In genomic region chr3:9402410-9403228, GRCh38 we compare ENCODE assay signal across 8 cellular contexts. TPM values are rescaled to one million over a fixed set of nuclear protein-coding genes. Genes with fewer than 3 reads are reported as not detected.
A peak's percentile ranks its signal among the peaks of the same experiment; 100 is the strongest.
DNase-seq lines count a peak whose midpoint lies in the region; ATAC-seq and TF ChIP-seq lines count a peak whose summit lies in the region.

No MANE protein-coding gene starts in this region.

- intact Hi-C loops in activated CD4-positive, alpha-beta T cell treated with anti-CD3 and anti-CD28 coated beads for 36 hours (cut with DNase I, micrococcal nuclease): no loop called here

- H3K27ac ChIP-seq in trophoblast cell (ENCODE audit: low read depth, low read length) (peak overlapping the region; percentile 37), RWPE1 (no peak overlapping the region)

- H3K27me3 ChIP-seq in trophoblast cell (ENCODE audit: insufficient read depth, low read length): no peaks in the 10 kb centered on the region

- CTCF ChIA-PET in activated CD4-positive, alpha-beta T cell treated with anti-CD3 and anti-CD28 coated beads for 36 hours (lab: Charles Lee): interaction anchor here (0.6 to 1.3 kb wide), 6 partner anchors 11 to 214 kb away, joined by 3 to 5 read pairs (median 3); no protein-coding TSS in a partner anchor
- CTCF ChIA-PET in RWPE1 (lab: Yijun Ruan, JAX): no interaction called here

- no peak overlapping the region for H4K12ac ChIP-seq in trophoblast cell (ENCODE audit: low read depth, low read length)

- no peak overlapping the region for H2AK5ac ChIP-seq in trophoblast cell (ENCODE audit: low read length)

- H3K4me1 ChIP-seq in trophoblast cell (ENCODE audit: control insufficient read depth in 1 of 2, insufficient read depth in 2 of 2, low read length in 2 of 2): peaks cover 0 to 6% of the 10 kb centered on the region in 2 experiments

- H3K9me3 Mint-ChIP-seq in activated CD4-positive, alpha-beta T cell treated with anti-CD3 and anti-CD28 coated beads for 36 hours (ENCODE audit: low read depth): no peaks in the 10 kb centered on the region

- no CpG with 5 or more reads among the region's 3 CpGs for WGBS in trophoblast cell (ENCODE audit: extremely low coverage, insufficient coverage, insufficient read length)

- H3K4me1 Mint-ChIP-seq in activated CD4-positive, alpha-beta T cell treated with anti-CD3 and anti-CD28 coated beads for 36 hours: peaks cover 66% of the 10 kb centered on the region

- H2BK5ac ChIP-seq in trophoblast cell (ENCODE audit: low read depth, low read length, poor library complexity): no peak overlapping the region

- no peak overlapping the region for H4K8ac ChIP-seq in trophoblast cell (ENCODE audit: low read depth, low read length)

- H4K91ac ChIP-seq in trophoblast cell (ENCODE audit: low read depth, low read length): no peak overlapping the region

- H3K23ac ChIP-seq in trophoblast cell (ENCODE audit: low read length): no peak overlapping the region

- H2BK12ac ChIP-seq in trophoblast cell (ENCODE audit: low read length): no peak overlapping the region

- no peak overlapping the region for H2AFZ ChIP-seq in trophoblast cell (ENCODE audit: insufficient read depth, low read length, poor library complexity)

- POLR2A ChIA-PET in activated CD4-positive, alpha-beta T cell treated with anti-CD3 and anti-CD28 coated beads for 36 hours (lab: Charles Lee): interaction anchor here (0.5 to 0.8 kb wide), 2 partner anchors 11 to 71 kb away, joined by 3 read pairs; no protein-coding TSS in a partner anchor
- POLR2A ChIA-PET in RWPE1 (lab: Yijun Ruan, JAX; ENCODE audit: low non-redundant PET): interaction anchor here (0.7 kb wide), 1 partner anchor 18 kb away, joined by 3 read pairs; no protein-coding TSS in a partner anchor

- no peaks in the 10 kb centered on the region for H3K9me3 ChIP-seq in trophoblast cell (ENCODE audit: insufficient read depth, low read depth, low read length)

- H2BK120ac ChIP-seq in trophoblast cell (ENCODE audit: insufficient read depth, low read length, poor library complexity): no peak overlapping the region

- H3K4ac ChIP-seq in trophoblast cell (ENCODE audit: low read depth, low read length): peak overlapping the region; percentile 86

- H3K14ac ChIP-seq in trophoblast cell (ENCODE audit: low read length): no peak overlapping the region

- no peak overlapping the region for H3K18ac ChIP-seq in trophoblast cell (ENCODE audit: low read length)

- no peaks in the 10 kb centered on the region for H3K36me3 ChIP-seq in trophoblast cell (ENCODE audit: control insufficient read depth in 1 of 2, insufficient read depth in 2 of 2, low read length in 2 of 2)

- H3K27ac Mint-ChIP-seq in activated CD4-positive, alpha-beta T cell treated with anti-CD3 and anti-CD28 coated beads for 36 hours: peak overlapping the region; percentile 62

- H3K4me3 ChIP-seq in fibroblast of villous mesenchyme (ENCODE audit: low read depth, low read length) (peak overlapping the region; percentile 40), trophoblast cell (ENCODE audit: low read depth, low read length) (no peak overlapping the region)

- peaks cover 25% of the 10 kb centered on the region for H3K79me2 ChIP-seq in trophoblast cell (ENCODE audit: control insufficient read depth, insufficient read depth, low read length, poor library complexity)

- TF ChIP-seq CTCF in fibroblast of villous mesenchyme (IDR thresholded peaks at IDR 0.05; ENCODE audit: insufficient read depth, low read depth, low read length): no peak
- TF ChIP-seq CTCF in RWPE1 (conservative IDR thresholded peaks at IDR 0.05; ENCODE audit: low read depth): no peak

- H3K9ac ChIP-seq in trophoblast cell (ENCODE audit: low read length): no peak overlapping the region

- H3K4me2 ChIP-seq in trophoblast cell (ENCODE audit: low read length): peak overlapping the region; percentile 52

- H3K27me3 Mint-ChIP-seq in activated CD4-positive, alpha-beta T cell treated with anti-CD3 and anti-CD28 coated beads for 36 hours: no peaks in the 10 kb centered on the region

- no peak overlapping the region for H3K4me3 Mint-ChIP-seq in activated CD4-positive, alpha-beta T cell treated with anti-CD3 and anti-CD28 coated beads for 36 hours

- no peak for DNase-seq in activated CD4-positive, alpha-beta T cell treated with anti-CD3 and anti-CD28 coated beads for 36 hours
- DNase-seq in activated CD4-positive, alpha-beta T cell treated with anti-CD3 and anti-CD28 coated beads for 1 hour: no peak
- DNase-seq in SHP77 (lab: John Stamatoyannopoulos, UW): peak; percentile 56 to 69
- DNase-seq in fibroblast of villous mesenchyme (ENCODE audit: low read depth): peak; percentile 51
- peak in 1 of 2 donors; percentile 13 for DNase-seq in trophoblast cell
- DNase-seq in RWPE1 (ENCODE audit: low spot score): no peak
- DNase-seq in dermis blood vessel endothelial cell: no peak

- no peak for ATAC-seq in activated CD4-positive, alpha-beta T cell treated with anti-CD3 and anti-CD28 coated beads for 36 hours
- no peak for ATAC-seq in HG02642 (IDR thresholded peaks at IDR 0.05; ENCODE audit: poor library complexity, unreplicated experiment)

- peaks cover 28% of the 10 kb centered on the region for H3K36me3 Mint-ChIP-seq in activated CD4-positive, alpha-beta T cell treated with anti-CD3 and anti-CD28 coated beads for 36 hours (ENCODE audit: low read depth)

- peaks cover 12% of the 10 kb centered on the region for H3K79me1 ChIP-seq in trophoblast cell (ENCODE audit: low read length)

RNA-seq across cellular contexts. Expression of gene SETD5, which starts 5.2 kb away (rescaled TPM):
- total RNA-seq in activated CD4-positive, alpha-beta T cell treated with anti-CD3 and anti-CD28 coated beads for 36 hours: 100 to 1,000 TPM; 115 to 148 TPM
- total RNA-seq in fibroblast of villous mesenchyme (117 and 140 TPM in 2 replicates), dermis blood vessel endothelial cell (48.0 and 73.4 TPM in 2 replicates)
- 193 and 197 TPM in 2 replicates for polyA plus RNA-seq in trophoblast cell (2013)

RNA-seq across cellular contexts. Expression of gene THUMPD3, which starts 39.8 kb away (rescaled TPM):
- total RNA-seq in activated CD4-positive, alpha-beta T cell treated with anti-CD3 and anti-CD28 coated beads for 36 hours: 10 to 100 TPM; 59.6 to 74.3 TPM
- total RNA-seq in fibroblast of villous mesenchyme: 40.3 and 50.1 TPM in 2 replicates
- 25.9 and 28.3 TPM in 2 replicates for polyA plus RNA-seq in trophoblast cell (2013)
- 23.5 and 30.9 TPM in 2 replicates for total RNA-seq in dermis blood vessel endothelial cell

Comparison
In these comparisons a context has a peak if more than half of its experiments do, and no peak if none do; other contexts are left out.
1. DNase-seq: peak in SHP77 (2 of 2) and fibroblast of villous mesenchyme (single experiment); none in activated CD4-positive, alpha-beta T cell treated with anti-CD3 and anti-CD28 coated beads for 36 hours (single experiment), activated CD4-positive, alpha-beta T cell treated with anti-CD3 and anti-CD28 coated beads for 1 hour (single experiment), RWPE1 (single experiment) and dermis blood vessel endothelial cell (single experiment).